8 cellular contexts compared by ENCODE assay signal in genomic region chr13:80340643-80341097, GRCh38. TPM values are rescaled to one million over a fixed set of nuclear protein-coding genes. Genes with fewer than 3 reads are reported as not detected.
A peak's percentile ranks its signal among the peaks of the same experiment; 100 is the strongest.
DNase-seq lines count a peak whose midpoint lies in the region; TF ChIP-seq lines count a peak whose summit lies in the region.

No MANE protein-coding gene starts in this region.

- H3K9me3 Mint-ChIP-seq in H9 = peaks cover 0 to 3% of the 10 kb centered on the region in 2 experiments; a peak in 2 of 5 replicates

- no peak for TF ChIP-seq POLR2A in tibial nerve (IDR thresholded peaks at IDR 0.05)

- no peak overlapping the region for H3K23ac ChIP-seq in H9 (ENCODE audit: insufficient read length, low read depth, low read length)

- H2BK120ac ChIP-seq in H9 (ENCODE audit: low read depth, low read length, poor library complexity, severe bottlenecking) = no peak overlapping the region

- H3K36me3 Mint-ChIP-seq in H9 (ENCODE audit: insufficient read depth in 1 of 3, low read depth in 3 of 3) = peaks cover 14 to 24% (median 19%) of the 10 kb centered on the region in 3 experiments

- H4K8ac ChIP-seq in H9 (replicated peaks; ENCODE audit: insufficient read length, low read depth, low read length) = no peak overlapping the region

- no peak for TF ChIP-seq CTCF in H9 (conservative IDR thresholded peaks at IDR 0.05)
- TF ChIP-seq CTCF in brain microvascular endothelial cell (IDR thresholded peaks at IDR 0.05; ENCODE audit: low read depth, low read length, missing control alignments) = no peak
- TF ChIP-seq CTCF in tibial nerve (IDR thresholded peaks at IDR 0.05) = no peak

- peaks cover 21 to 46% of the 10 kb centered on the region in 2 experiments for H3K4me1 Mint-ChIP-seq in H9

- no peak overlapping the region for H2BK15ac ChIP-seq in H9 (ENCODE audit: low read depth, low read length)

- H3K27me3 ChIP-seq in H9 (ENCODE audit: insufficient read depth, low read length) = no peaks in the 10 kb centered on the region
- H3K27me3 ChIP-seq in brain microvascular endothelial cell (replicated peaks) = no peaks in the 10 kb centered on the region
- H3K27me3 ChIP-seq in tibial nerve = no peaks in the 10 kb centered on the region

- H3K56ac ChIP-seq in H9 (ENCODE audit: insufficient read length, low read depth, low read length) = no peak overlapping the region

- H4K5ac ChIP-seq in H9 (ENCODE audit: insufficient read length, low read depth, low read length) = no peak overlapping the region

- H3K9me3 ChIP-seq in H9 (ENCODE audit: control insufficient read depth, low read depth, low read length) (no peaks in the 10 kb centered on the region), tibial nerve (no peaks in the 10 kb centered on the region)

- no peak overlapping the region for H2AK5ac ChIP-seq in H9 (ENCODE audit: insufficient read length, low read length)

- H2BK5ac ChIP-seq in H9 (ENCODE audit: insufficient read length, low read length) = peak overlapping the region; percentile 64

- H3K4me1 ChIP-seq in H9 (ENCODE audit: insufficient read depth, low read length) (peaks cover 6% of the 10 kb centered on the region; the same call in 1 of the 2 replicates), tibial nerve (peaks cover 0 to 50% (median 7%) of the 10 kb centered on the region in 4 donors)

- in situ Hi-C loops in brain microvascular endothelial cell (cut with HindIII; ENCODE audit: low pct_ligation_motif_present, low sequenced_read_pairs) = no loop called here

- H3K79me1 ChIP-seq in H9 (ENCODE audit: insufficient read depth, low read depth, low read length, poor library complexity, severe bottlenecking) = no peaks in the 10 kb centered on the region

- H3K27ac Mint-ChIP-seq in H9 = peak overlapping the region; percentile 98 to 100 (median 98); a peak in 6 of 7 replicates

- DNase-seq in NCI-H2196 (lab: John Stamatoyannopoulos, UW; ENCODE audit: unreplicated experiment) (peak; percentile 35), NCI-H2196 treated with DMSO at 0.1 percent for 48 hours (lab: John Stamatoyannopoulos, UW; ENCODE audit: unreplicated experiment) (no peak), H9 (no peak), NCI-H1092 treated with DMSO at 0.1 percent for 48 hours (lab: John Stamatoyannopoulos, UW) (peak; percentile 81), brain microvascular endothelial cell (peak; percentile 41), medulla oblongata (ENCODE audit: extremely low spot score) (peak; percentile 66), tibial nerve (ENCODE audit: low spot score in 2 of 2) (peak in 1 of 2 donors; percentile 39), NCI-H1436 (lab: John Stamatoyannopoulos, UW) (no peak)

- no peak overlapping the region for H2AFZ ChIP-seq in H9 (ENCODE audit: low read length)

- no peak overlapping the region; a peak in 1 of 5 replicates for H3K4me3 Mint-ChIP-seq in H9

- no CpG with 5 or more reads among the region's 44 CpGs for WGBS in H9 (ENCODE audit: extremely low coverage, insufficient read length, low lambda C conversion rate)
- 0 to 1% methylated on average over 24 to 38 of the region's 44 CpGs for WGBS in tibial nerve, 2 donors

- H3K36me3 ChIP-seq in brain microvascular endothelial cell (replicated peaks) (peaks cover 13% of the 10 kb centered on the region), tibial nerve (peaks cover 0 to 13% (median 0%) of the 10 kb centered on the region in 3 donors)

- H3K27ac ChIP-seq in H9 (ENCODE audit: insufficient read length, low read depth, low read length) (peak overlapping the region; percentile 53), brain microvascular endothelial cell (peak overlapping the region; percentile 77), tibial nerve (peak overlapping the region; percentile 90 to 99 (median 95))

- H3K4ac ChIP-seq in H9 (ENCODE audit: low read depth, low read length) = no peak overlapping the region

- H3K4me2 ChIP-seq in H9 (ENCODE audit: insufficient read depth, insufficient read length, low read length) = peak overlapping the region; percentile 76

- H3T11ph ChIP-seq in H9 (ENCODE audit: low read length) = no peak overlapping the region

- TF ChIP-seq EP300 in tibial nerve (IDR thresholded peaks at IDR 0.05) = no peak

- H3K23me2 ChIP-seq in H9 (ENCODE audit: insufficient read length, low read depth, low read length, poor library complexity, severe bottlenecking) = peaks cover 21% of the 10 kb centered on the region

- H4K20me1 ChIP-seq in H9 (ENCODE audit: control insufficient read depth, insufficient read depth, insufficient read length) = peaks cover 2% of the 10 kb centered on the region

- H3K27me3 Mint-ChIP-seq in H9 (ENCODE audit: low read depth) = peaks cover 8% of the 10 kb centered on the region

- no peak overlapping the region for H2BK12ac ChIP-seq in H9 (ENCODE audit: insufficient read length, low read depth, low read length)

- H3K4me3 ChIP-seq in brain microvascular endothelial cell (ENCODE audit: low read depth, low read length) = peak overlapping the region; percentile 94
- H3K4me3 ChIP-seq in tibial nerve = peak overlapping the region; percentile 71 to 96 (median 76)

- H3K79me2 ChIP-seq in H9 (ENCODE audit: insufficient read depth, low read length) = peaks cover 45% of the 10 kb centered on the region

- H4K91ac ChIP-seq in H9 (ENCODE audit: insufficient read length, low read depth, low read length) = no peak overlapping the region

- peak overlapping the region; percentile 79 for H3K18ac ChIP-seq in H9 (ENCODE audit: insufficient read length, low read depth, low read length)

- peak overlapping the region; percentile 92 for H3K14ac ChIP-seq in H9 (ENCODE audit: insufficient read depth, low read length)

- H3K9ac ChIP-seq in H9 (ENCODE audit: extremely low read depth, insufficient read length, low read length) = peak overlapping the region; percentile 98

- H2BK20ac ChIP-seq in H9 (ENCODE audit: low read depth, low read length, poor library complexity, severe bottlenecking) = no peak overlapping the region

RNA-seq across cellular contexts. Expression of gene SPRY2, which starts 0.3 kb away (rescaled TPM):
- total RNA-seq in H9 (2021) (55.4 and 56.4 TPM in 2 replicates), tibial nerve (100 to 1,000 TPM in 1 of 4 donors, 10 to 100 TPM in 3; 80.4 to 122 (median 92.5) TPM)

Comparison
In these comparisons a context has a peak if more than half of its experiments do, and no peak if none do; other contexts are left out.
1. DNase-seq: peak in NCI-H2196 (single experiment), NCI-H1092 treated with DMSO at 0.1 percent for 48 hours (single experiment), brain microvascular endothelial cell (single experiment) and medulla oblongata (single experiment); none in NCI-H2196 treated with DMSO at 0.1 percent for 48 hours (single experiment), H9 (single experiment) and NCI-H1436 (single experiment).
2. Peak in every context shown above with its lines, with median percentiles within 50 percentile points of each other: H3K27ac ChIP-seq.